Comparison of ENCODE assay signal across 1 cellular context in genomic region chr15:90286678-90287077, GRCh38.
TF ChIP-seq lines count a peak whose summit lies in the region.

No MANE protein-coding gene starts in this region.

TF ChIP-seq in WTC11, 78 proteins besides CTCF, POLR2A, EP300 and RAD21:
- TF ChIP-seq STAT6 (CRISPR knock-in tag; conservative IDR thresholded peaks at IDR 0.05; ENCODE audit: low read depth) (no peak), ZNF263 (CRISPR knock-in tag; IDR thresholded peaks at IDR 0.05; ENCODE audit: low read depth) (no peak), ARID4B (CRISPR knock-in tag; IDR thresholded peaks at IDR 0.05; ENCODE audit: borderline replicate concordance) (no peak), ZNF423 (CRISPR knock-in tag; IDR thresholded peaks at IDR 0.05) (no peak), GTF2I (CRISPR knock-in tag; conservative IDR thresholded peaks at IDR 0.05) (no peak), USF1 (CRISPR knock-in tag; IDR thresholded peaks at IDR 0.05) (no peak), ATF1 (CRISPR knock-in tag; IDR thresholded peaks at IDR 0.05) (no peak), ZNF219 (CRISPR knock-in tag; IDR thresholded peaks at IDR 0.05; ENCODE audit: borderline replicate concordance) (no peak)
- TF ChIP-seq, protein P1, sequence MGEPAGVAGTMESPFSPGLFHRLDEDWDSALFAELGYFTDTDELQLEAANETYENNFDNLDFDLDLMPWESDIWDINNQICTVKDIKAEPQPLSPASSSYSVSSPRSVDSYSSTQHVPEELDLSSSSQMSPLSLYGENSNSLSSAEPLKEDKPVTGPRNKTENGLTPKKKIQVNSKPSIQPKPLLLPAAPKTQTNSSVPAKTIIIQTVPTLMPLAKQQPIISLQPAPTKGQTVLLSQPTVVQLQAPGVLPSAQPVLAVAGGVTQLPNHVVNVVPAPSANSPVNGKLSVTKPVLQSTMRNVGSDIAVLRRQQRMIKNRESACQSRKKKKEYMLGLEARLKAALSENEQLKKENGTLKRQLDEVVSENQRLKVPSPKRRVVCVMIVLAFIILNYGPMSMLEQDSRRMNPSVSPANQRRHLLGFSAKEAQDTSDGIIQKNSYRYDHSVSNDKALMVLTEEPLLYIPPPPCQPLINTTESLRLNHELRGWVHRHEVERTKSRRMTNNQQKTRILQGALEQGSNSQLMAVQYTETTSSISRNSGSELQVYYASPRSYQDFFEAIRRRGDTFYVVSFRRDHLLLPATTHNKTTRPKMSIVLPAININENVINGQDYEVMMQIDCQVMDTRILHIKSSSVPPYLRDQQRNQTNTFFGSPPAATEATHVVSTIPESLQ (CRISPR knock-in tag; IDR thresholded peaks at IDR 0.05) = no peak
- TF ChIP-seq, protein P2, sequence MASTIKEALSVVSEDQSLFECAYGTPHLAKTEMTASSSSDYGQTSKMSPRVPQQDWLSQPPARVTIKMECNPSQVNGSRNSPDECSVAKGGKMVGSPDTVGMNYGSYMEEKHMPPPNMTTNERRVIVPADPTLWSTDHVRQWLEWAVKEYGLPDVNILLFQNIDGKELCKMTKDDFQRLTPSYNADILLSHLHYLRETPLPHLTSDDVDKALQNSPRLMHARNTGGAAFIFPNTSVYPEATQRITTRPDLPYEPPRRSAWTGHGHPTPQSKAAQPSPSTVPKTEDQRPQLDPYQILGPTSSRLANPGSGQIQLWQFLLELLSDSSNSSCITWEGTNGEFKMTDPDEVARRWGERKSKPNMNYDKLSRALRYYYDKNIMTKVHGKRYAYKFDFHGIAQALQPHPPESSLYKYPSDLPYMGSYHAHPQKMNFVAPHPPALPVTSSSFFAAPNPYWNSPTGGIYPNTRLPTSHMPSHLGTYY (CRISPR knock-in tag; IDR thresholded peaks at IDR 0.05) = no peak
- TF ChIP-seq, protein P3, sequence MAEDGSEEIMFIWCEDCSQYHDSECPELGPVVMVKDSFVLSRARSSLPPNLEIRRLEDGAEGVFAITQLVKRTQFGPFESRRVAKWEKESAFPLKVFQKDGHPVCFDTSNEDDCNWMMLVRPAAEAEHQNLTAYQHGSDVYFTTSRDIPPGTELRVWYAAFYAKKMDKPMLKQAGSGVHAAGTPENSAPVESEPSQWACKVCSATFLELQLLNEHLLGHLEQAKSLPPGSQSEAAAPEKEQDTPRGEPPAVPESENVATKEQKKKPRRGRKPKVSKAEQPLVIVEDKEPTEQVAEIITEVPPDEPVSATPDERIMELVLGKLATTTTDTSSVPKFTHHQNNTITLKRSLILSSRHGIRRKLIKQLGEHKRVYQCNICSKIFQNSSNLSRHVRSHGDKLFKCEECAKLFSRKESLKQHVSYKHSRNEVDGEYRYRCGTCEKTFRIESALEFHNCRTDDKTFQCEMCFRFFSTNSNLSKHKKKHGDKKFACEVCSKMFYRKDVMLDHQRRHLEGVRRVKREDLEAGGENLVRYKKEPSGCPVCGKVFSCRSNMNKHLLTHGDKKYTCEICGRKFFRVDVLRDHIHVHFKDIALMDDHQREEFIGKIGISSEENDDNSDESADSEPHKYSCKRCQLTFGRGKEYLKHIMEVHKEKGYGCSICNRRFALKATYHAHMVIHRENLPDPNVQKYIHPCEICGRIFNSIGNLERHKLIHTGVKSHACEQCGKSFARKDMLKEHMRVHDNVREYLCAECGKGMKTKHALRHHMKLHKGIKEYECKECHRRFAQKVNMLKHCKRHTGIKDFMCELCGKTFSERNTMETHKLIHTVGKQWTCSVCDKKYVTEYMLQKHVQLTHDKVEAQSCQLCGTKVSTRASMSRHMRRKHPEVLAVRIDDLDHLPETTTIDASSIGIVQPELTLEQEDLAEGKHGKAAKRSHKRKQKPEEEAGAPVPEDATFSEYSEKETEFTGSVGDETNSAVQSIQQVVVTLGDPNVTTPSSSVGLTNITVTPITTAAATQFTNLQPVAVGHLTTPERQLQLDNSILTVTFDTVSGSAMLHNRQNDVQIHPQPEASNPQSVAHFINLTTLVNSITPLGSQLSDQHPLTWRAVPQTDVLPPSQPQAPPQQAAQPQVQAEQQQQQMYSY (CRISPR knock-in tag; IDR thresholded peaks at IDR 0.05) = no peak
- TF ChIP-seq, protein P4, sequence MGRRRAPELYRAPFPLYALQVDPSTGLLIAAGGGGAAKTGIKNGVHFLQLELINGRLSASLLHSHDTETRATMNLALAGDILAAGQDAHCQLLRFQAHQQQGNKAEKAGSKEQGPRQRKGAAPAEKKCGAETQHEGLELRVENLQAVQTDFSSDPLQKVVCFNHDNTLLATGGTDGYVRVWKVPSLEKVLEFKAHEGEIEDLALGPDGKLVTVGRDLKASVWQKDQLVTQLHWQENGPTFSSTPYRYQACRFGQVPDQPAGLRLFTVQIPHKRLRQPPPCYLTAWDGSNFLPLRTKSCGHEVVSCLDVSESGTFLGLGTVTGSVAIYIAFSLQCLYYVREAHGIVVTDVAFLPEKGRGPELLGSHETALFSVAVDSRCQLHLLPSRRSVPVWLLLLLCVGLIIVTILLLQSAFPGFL (CRISPR knock-in tag; IDR thresholded peaks at IDR 0.05; ENCODE audit: borderline replicate concordance) = no peak
